Comparison of ENCODE assay signal across 1 cellular context in the genomic region with DNA sequence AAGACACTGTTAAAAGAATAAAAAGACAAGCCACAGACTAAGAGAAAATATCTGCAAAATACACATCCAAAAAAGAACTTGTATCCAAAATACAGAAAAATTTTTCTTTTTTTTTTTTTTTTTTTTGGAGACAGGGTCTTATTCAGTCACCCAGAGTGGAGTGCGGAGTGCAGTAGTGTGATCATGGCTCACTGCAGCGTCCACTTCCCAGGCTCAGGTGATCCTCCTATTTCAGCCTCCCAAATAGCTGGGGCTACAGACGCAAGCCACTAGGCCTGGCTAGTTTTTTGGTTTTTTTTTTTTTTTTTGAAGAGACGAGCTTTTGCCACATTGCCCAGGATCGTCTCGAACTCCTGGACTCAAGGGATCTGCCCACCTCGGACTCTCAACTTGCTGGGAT.
TF ChIP-seq lines count a peak whose summit lies in the region.

No MANE protein-coding gene starts in this region.

TF ChIP-seq in GM23338, 12 proteins besides CTCF, POLR2A, EP300 and RAD21:
- no peak for TF ChIP-seq NANOG (IDR thresholded peaks at IDR 0.05; ENCODE audit: borderline replicate concordance)
- TF ChIP-seq JUNB (IDR thresholded peaks at IDR 0.05; ENCODE audit: unreplicated experiment) = no peak
- no peak for TF ChIP-seq EZH2phosphoT487 (IDR thresholded peaks at IDR 0.05; ENCODE audit: unreplicated experiment)
- no peak for TF ChIP-seq ZNF114 (CRISPR knock-in tag; IDR thresholded peaks at IDR 0.05)
- TF ChIP-seq ZNF462 (CRISPR knock-in tag; IDR thresholded peaks at IDR 0.05) = no peak
- no peak for TF ChIP-seq ETS1 (IDR thresholded peaks at IDR 0.05)
- no peak for TF ChIP-seq ZNF331 (CRISPR knock-in tag; IDR thresholded peaks at IDR 0.05; ENCODE audit: low read depth)
- TF ChIP-seq, protein P1, sequence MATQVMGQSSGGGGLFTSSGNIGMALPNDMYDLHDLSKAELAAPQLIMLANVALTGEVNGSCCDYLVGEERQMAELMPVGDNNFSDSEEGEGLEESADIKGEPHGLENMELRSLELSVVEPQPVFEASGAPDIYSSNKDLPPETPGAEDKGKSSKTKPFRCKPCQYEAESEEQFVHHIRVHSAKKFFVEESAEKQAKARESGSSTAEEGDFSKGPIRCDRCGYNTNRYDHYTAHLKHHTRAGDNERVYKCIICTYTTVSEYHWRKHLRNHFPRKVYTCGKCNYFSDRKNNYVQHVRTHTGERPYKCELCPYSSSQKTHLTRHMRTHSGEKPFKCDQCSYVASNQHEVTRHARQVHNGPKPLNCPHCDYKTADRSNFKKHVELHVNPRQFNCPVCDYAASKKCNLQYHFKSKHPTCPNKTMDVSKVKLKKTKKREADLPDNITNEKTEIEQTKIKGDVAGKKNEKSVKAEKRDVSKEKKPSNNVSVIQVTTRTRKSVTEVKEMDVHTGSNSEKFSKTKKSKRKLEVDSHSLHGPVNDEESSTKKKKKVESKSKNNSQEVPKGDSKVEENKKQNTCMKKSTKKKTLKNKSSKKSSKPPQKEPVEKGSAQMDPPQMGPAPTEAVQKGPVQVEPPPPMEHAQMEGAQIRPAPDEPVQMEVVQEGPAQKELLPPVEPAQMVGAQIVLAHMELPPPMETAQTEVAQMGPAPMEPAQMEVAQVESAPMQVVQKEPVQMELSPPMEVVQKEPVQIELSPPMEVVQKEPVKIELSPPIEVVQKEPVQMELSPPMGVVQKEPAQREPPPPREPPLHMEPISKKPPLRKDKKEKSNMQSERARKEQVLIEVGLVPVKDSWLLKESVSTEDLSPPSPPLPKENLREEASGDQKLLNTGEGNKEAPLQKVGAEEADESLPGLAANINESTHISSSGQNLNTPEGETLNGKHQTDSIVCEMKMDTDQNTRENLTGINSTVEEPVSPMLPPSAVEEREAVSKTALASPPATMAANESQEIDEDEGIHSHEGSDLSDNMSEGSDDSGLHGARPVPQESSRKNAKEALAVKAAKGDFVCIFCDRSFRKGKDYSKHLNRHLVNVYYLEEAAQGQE (IDR thresholded peaks at IDR 0.05; ENCODE audit: unreplicated experiment) = no peak
- no peak for TF ChIP-seq STAT1 (IDR thresholded peaks at IDR 0.05; ENCODE audit: unreplicated experiment)
- TF ChIP-seq POLR2AphosphoS5 (IDR thresholded peaks at IDR 0.05; ENCODE audit: low read depth) = no peak
- no peak for TF ChIP-seq CREB1 (CRISPR knock-in tag; IDR thresholded peaks at IDR 0.05; ENCODE audit: low read depth)
